Comparison of ENCODE assay signal across 9 cellular contexts in the genomic region with DNA sequence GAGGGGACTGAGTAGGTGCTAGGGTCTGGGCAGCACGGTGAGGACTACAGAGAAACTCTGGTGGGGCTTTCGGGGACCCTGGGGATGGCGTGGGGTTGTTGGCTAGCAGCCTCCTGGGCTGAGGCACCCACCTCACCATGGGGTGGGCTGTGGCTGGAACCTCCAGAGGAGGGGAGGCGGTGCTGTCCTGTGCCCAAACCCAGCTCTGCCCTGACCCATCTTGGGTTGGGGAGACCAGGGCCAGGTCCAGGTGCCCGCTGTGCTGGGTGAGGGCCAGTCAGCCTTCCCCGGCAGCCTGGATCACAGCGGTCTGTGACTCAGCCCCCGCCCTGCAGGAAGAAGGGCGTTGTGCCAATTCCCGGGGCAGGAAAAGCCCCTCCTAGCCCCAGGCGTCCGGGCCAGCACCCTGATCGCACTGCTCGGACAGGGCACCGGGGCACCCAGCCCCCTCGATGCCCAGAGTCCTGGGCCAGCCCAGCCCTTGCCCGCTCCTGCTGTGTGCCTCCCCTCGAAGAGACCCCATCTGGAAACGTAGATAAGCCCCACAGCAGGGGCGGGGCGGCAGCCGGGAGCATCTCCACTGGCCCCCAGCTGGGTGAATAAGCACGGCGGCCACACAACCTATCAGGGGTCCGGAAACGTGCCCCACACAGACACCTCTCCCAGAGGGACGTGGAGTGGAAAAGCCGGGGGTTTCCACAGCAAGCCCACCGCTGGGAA. TPM values are rescaled to one million over a fixed set of nuclear protein-coding genes. Genes with fewer than 3 reads are reported as not detected.
A peak's percentile ranks its signal among the peaks of the same experiment; 100 is the strongest.
DNase-seq lines count a peak whose midpoint lies in the region; ATAC-seq and TF ChIP-seq lines count a peak whose summit lies in the region.
"Had no signal": no experiment of that assay in that cellular context is flagged by ENCODE, and none has a peak within 500 bp of the region (broad histone marks: within the 10 kb centered on the region; RNA-seq: fewer than 3 reads in every experiment).

No MANE protein-coding gene starts in this region.

- CTCF ChIA-PET in WTC11 (lab: Charles Lee) = interaction anchor here (1.3 to 2.0 kb wide), 4 partner anchors 12 to 48 kb away, joined by 3 to 11 read pairs (median 7); no protein-coding TSS in a partner anchor

- ATAC-seq in Right ventricle myocardium inferior (peak; percentile 12), WTC11 (no peak)

- no peak overlapping the region for H3K4me3 Mint-ChIP-seq in WTC11
- H3K4me3 Mint-ChIP-seq: activated naive CD8-positive, alpha-beta T cell had no signal

- no peak for TF ChIP-seq CTCF in WTC11 (IDR thresholded peaks at IDR 0.05)

- H3K27ac Mint-ChIP-seq in WTC11 = no peak overlapping the region
- H3K27ac Mint-ChIP-seq: activated naive CD8-positive, alpha-beta T cell had no signal

- POLR2A ChIA-PET in WTC11 (lab: Charles Lee) = interaction anchor here (4.4 kb wide), 1 partner anchor 10 kb away, joined by 21 read pairs; the partner anchor contains the start of gene LAMA5

- H3K9me3 Mint-ChIP-seq in WTC11 = no peaks in the 10 kb centered on the region

- 0 out of 2 replicates have a peak, but pooled peaks cover 2% of the 10 kb centered on the region for H3K36me3 Mint-ChIP-seq in WTC11
- H3K36me3 Mint-ChIP-seq: activated naive CD8-positive, alpha-beta T cell had no signal

- H3K4me1 Mint-ChIP-seq in WTC11 = peaks cover 20% of the 10 kb centered on the region

- no peaks in the 10 kb centered on the region for H3K27me3 Mint-ChIP-seq in WTC11 (ENCODE audit: low read depth)
- H3K27me3 Mint-ChIP-seq: activated naive CD8-positive, alpha-beta T cell had no signal

- intact Hi-C loops in Right ventricle myocardium inferior (cut with DNase I) (no loop called here), cardiac septum (cut with DNase I) (no loop called here)

- DNase-seq in Right ventricle myocardium inferior (ENCODE audit: missing footprints) (peak; percentile 78), cardiac septum (ENCODE audit: low spot score) (no peak), dermis microvascular lymphatic vessel endothelial cell (ENCODE audit: low read depth in 2 of 2) (peak; percentile 43 to 89), lung microvascular endothelial cell (ENCODE audit: low read depth in 2 of 2) (peak; percentile 84 to 88), NCI-H1417 treated with DMSO at 0.1 percent for 48 hours (lab: John Stamatoyannopoulos, UW) (no peak), WTC11 (ENCODE audit: low spot score) (no peak)
- no peak for DNase-seq in stimulated activated CD4-positive, alpha-beta T cell treated with anti-CD3 and anti-CD28 coated beads, Interleukin-4, amount 100 ng/mL, for 1 hour
- DNase-seq in stimulated activated CD4-positive, alpha-beta T cell treated with anti-CD3 and anti-CD28 coated beads, Interleukin-1b, Interleukin-23, amount 100 ng/mL, for 48 hours = no peak

TF ChIP-seq in WTC11, 78 proteins besides CTCF, POLR2A, EP300 and RAD21 (continues in another document):
- no peak for TF ChIP-seq E2F4 (CRISPR knock-in tag; IDR thresholded peaks at IDR 0.05; ENCODE audit: borderline replicate concordance, low read depth)
- TF ChIP-seq EMX1 (CRISPR knock-in tag; IDR thresholded peaks at IDR 0.05) = no peak
- TF ChIP-seq ZNF512 (CRISPR knock-in tag; IDR thresholded peaks at IDR 0.05; ENCODE audit: borderline replicate concordance) = no peak
- no peak for TF ChIP-seq CREM (CRISPR knock-in tag; IDR thresholded peaks at IDR 0.05)
- no peak for TF ChIP-seq NR1H2 (CRISPR knock-in tag; IDR thresholded peaks at IDR 0.05)
- TF ChIP-seq JUN (CRISPR knock-in tag; IDR thresholded peaks at IDR 0.05) = no peak
- no peak for TF ChIP-seq NR2C2 (CRISPR knock-in tag; IDR thresholded peaks at IDR 0.05)
- no peak for TF ChIP-seq ZNF671 (CRISPR knock-in tag; IDR thresholded peaks at IDR 0.05)
- TF ChIP-seq, protein P1, sequence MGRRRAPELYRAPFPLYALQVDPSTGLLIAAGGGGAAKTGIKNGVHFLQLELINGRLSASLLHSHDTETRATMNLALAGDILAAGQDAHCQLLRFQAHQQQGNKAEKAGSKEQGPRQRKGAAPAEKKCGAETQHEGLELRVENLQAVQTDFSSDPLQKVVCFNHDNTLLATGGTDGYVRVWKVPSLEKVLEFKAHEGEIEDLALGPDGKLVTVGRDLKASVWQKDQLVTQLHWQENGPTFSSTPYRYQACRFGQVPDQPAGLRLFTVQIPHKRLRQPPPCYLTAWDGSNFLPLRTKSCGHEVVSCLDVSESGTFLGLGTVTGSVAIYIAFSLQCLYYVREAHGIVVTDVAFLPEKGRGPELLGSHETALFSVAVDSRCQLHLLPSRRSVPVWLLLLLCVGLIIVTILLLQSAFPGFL (CRISPR knock-in tag; IDR thresholded peaks at IDR 0.05; ENCODE audit: borderline replicate concordance) = no peak
- no peak for TF ChIP-seq SOX15 (CRISPR knock-in tag; IDR thresholded peaks at IDR 0.05)
- TF ChIP-seq MXD4 (CRISPR knock-in tag; IDR thresholded peaks at IDR 0.05; ENCODE audit: borderline replicate concordance) = no peak
- no peak for TF ChIP-seq NFYB (CRISPR knock-in tag; conservative IDR thresholded peaks at IDR 0.05; ENCODE audit: low read depth)
- TF ChIP-seq FOXK1 (CRISPR knock-in tag; IDR thresholded peaks at IDR 0.05) = no peak
- no peak for TF ChIP-seq ZNF121 (CRISPR knock-in tag; IDR thresholded peaks at IDR 0.05)
- TF ChIP-seq, protein P2, sequence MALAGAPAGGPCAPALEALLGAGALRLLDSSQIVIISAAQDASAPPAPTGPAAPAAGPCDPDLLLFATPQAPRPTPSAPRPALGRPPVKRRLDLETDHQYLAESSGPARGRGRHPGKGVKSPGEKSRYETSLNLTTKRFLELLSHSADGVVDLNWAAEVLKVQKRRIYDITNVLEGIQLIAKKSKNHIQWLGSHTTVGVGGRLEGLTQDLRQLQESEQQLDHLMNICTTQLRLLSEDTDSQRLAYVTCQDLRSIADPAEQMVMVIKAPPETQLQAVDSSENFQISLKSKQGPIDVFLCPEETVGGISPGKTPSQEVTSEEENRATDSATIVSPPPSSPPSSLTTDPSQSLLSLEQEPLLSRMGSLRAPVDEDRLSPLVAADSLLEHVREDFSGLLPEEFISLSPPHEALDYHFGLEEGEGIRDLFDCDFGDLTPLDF (CRISPR knock-in tag; IDR thresholded peaks at IDR 0.05) = no peak
- no peak for TF ChIP-seq TEAD4 (CRISPR knock-in tag; IDR thresholded peaks at IDR 0.05)

RNA-seq across cellular contexts. Expression of gene LAMA5, which starts 10.0 kb away (rescaled TPM):
- total RNA-seq in Right ventricle myocardium inferior (89.3 TPM), cardiac septum (101 TPM), dermis microvascular lymphatic vessel endothelial cell (18.6 and 23.1 TPM in 2 replicates), lung microvascular endothelial cell (5.4 and 14.2 TPM in 2 replicates), WTC11 (2021) (298 to 329 TPM (median 323 TPM) in 3 replicates)

RNA-seq across cellular contexts. Expression of gene RPS21, which starts 29.8 kb away (rescaled TPM):
- total RNA-seq in Right ventricle myocardium inferior = 782 TPM
- total RNA-seq in cardiac septum = 466 TPM
- 612 and 719 TPM in 2 replicates for total RNA-seq in dermis microvascular lymphatic vessel endothelial cell
- total RNA-seq in lung microvascular endothelial cell = 960 and 1,048 TPM in 2 replicates
- total RNA-seq in WTC11 (2021) = 2,016 to 2,119 TPM (median 2,047 TPM) in 3 replicates

RNA-seq across cellular contexts. Expression of gene CABLES2, which starts 50.0 kb away (rescaled TPM):
- total RNA-seq in Right ventricle myocardium inferior (18.1 TPM), cardiac septum (10.7 TPM), dermis microvascular lymphatic vessel endothelial cell (0.77 and 1.5 TPM in 2 replicates), lung microvascular endothelial cell (0.40 and 0.44 TPM in 2 replicates), WTC11 (2021) (7.5 to 10.6 TPM (median 9.2 TPM) in 3 replicates)

RNA-seq across cellular contexts. Expression of gene ADRM1, which starts 54.3 kb away (rescaled TPM):
- 73.9 TPM for total RNA-seq in Right ventricle myocardium inferior
- 79.9 TPM for total RNA-seq in cardiac septum
- total RNA-seq in dermis microvascular lymphatic vessel endothelial cell = 94.1 and 105 TPM in 2 replicates
- 69.4 and 77.6 TPM in 2 replicates for total RNA-seq in lung microvascular endothelial cell
- 146 to 160 TPM (median 147 TPM) in 3 replicates for total RNA-seq in WTC11 (2021)

Comparison
In these comparisons a context has a peak if more than half of its experiments do, and no peak if none do; other contexts are left out.
1. DNase-seq: peak in Right ventricle myocardium inferior (single experiment), dermis microvascular lymphatic vessel endothelial cell (2 of 2) and lung microvascular endothelial cell (2 of 2); none in cardiac septum (single experiment), NCI-H1417 treated with DMSO at 0.1 percent for 48 hours (single experiment), stimulated activated CD4-positive, alpha-beta T cell treated with anti-CD3 and anti-CD28 coated beads, Interleukin-4, amount 100 ng/mL, for 1 hour (single experiment), WTC11 (single experiment) and stimulated activated CD4-positive, alpha-beta T cell treated with anti-CD3 and anti-CD28 coated beads, Interleukin-1b, Interleukin-23, amount 100 ng/mL, for 48 hours (single experiment).